ENCODE assay signal across 1 cellular context in genomic region chr3:141812586-141812985, GRCh38.
TF ChIP-seq lines count a peak whose summit lies in the region.

No MANE protein-coding gene starts in this region.

TF ChIP-seq in K562, 482 proteins besides CTCF, POLR2A, EP300 and RAD21 (continued from another document):
- no peak for TF ChIP-seq RERE (CRISPR knock-in tag; IDR thresholded peaks at IDR 0.05; ENCODE audit: borderline replicate concordance)
- TF ChIP-seq TCF7 (IDR thresholded peaks at IDR 0.05; ENCODE audit: borderline replicate concordance): no peak
- TF ChIP-seq BCOR (IDR thresholded peaks at IDR 0.05): no peak
- TF ChIP-seq GMEB1 (CRISPR knock-in tag; IDR thresholded peaks at IDR 0.05): no peak
- TF ChIP-seq MCM7 (IDR thresholded peaks at IDR 0.05): no peak
- TF ChIP-seq POU5F1 (IDR thresholded peaks at IDR 0.05; ENCODE audit: borderline replicate concordance, low read depth, low read length, partially characterized antibody): no peak
- TF ChIP-seq ARNT (IDR thresholded peaks at IDR 0.05): no peak
- no peak for TF ChIP-seq POLR2B (IDR thresholded peaks at IDR 0.05; ENCODE audit: low read depth, partially characterized antibody)
